ENCODE assay signal across 12 cellular contexts in the genomic region with DNA sequence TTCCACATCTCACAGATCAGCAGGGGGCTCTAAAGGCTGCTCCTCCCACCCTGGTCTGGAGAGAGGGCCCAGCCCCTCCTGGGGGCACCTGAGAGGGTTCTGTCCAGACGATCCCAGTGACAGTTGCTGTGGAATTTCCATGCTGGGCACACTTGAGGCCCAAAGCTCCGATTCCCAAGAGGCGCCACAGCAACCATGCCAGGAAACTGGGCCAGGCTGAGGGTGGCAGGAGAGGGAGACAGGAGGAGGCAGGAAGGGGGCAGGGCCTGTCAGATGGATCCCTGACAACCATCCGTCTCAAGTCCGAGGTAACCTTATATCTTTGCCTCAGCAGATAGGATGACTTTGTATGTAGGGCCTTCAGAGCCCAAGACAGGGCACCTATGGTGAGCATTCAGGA. TPM values are rescaled to one million over a fixed set of nuclear protein-coding genes. Genes with fewer than 3 reads are reported as not detected.
DNase-seq lines count a peak whose midpoint lies in the region; ATAC-seq and TF ChIP-seq lines count a peak whose summit lies in the region.
"Had no signal": no experiment of that assay in that cellular context is flagged by ENCODE, and none has a peak within 500 bp of the region (broad histone marks: within the 10 kb centered on the region; RNA-seq: fewer than 3 reads in every experiment).

No MANE protein-coding gene starts in this region.

- H3K4ac ChIP-seq in neuronal stem cell (ENCODE audit: low read length), result no peak overlapping the region

- no peak overlapping the region for H3K14ac ChIP-seq in neuronal stem cell (ENCODE audit: low read length)

- no peaks in the 10 kb centered on the region for H3K36me3 Mint-ChIP-seq in T-helper 17 cell (ENCODE audit: low read depth)
- H3K36me3 Mint-ChIP-seq in activated T-cell treated with anti-CD3 and anti-CD28 coated beads, Interleukin-2, amount 50 U/mL, for 24 hours (ENCODE audit: low read depth), result no peaks in the 10 kb centered on the region
- H3K36me3 Mint-ChIP-seq: CD8-positive, alpha-beta T cell had no signal

- peak overlapping the region; percentile 14 for H3K27ac Mint-ChIP-seq in T-helper 17 cell
- H3K27ac Mint-ChIP-seq in activated T-cell treated with anti-CD3 and anti-CD28 coated beads, Interleukin-2, amount 50 U/mL, for 24 hours, result no peak overlapping the region
- H3K27ac Mint-ChIP-seq: CD8-positive, alpha-beta T cell had no signal

- H3K9me2 ChIP-seq in SK-N-SH, result no peaks in the 10 kb centered on the region

- H3K27me3 ChIP-seq in SK-N-SH (ENCODE audit: insufficient read depth), result peaks cover 16% of the 10 kb centered on the region
- no peaks in the 10 kb centered on the region for H3K27me3 ChIP-seq in right cardiac atrium (ENCODE audit: control insufficient read depth, insufficient read depth)
- peaks cover 0 to 16% (median 0%) of the 10 kb centered on the region in 3 experiments for H3K27me3 ChIP-seq in neuronal stem cell (ENCODE audit: control insufficient read depth in 3 of 3, insufficient read depth in 3 of 3, low read depth in 1 of 3, low read length in 3 of 3)

- TF ChIP-seq EP300 in SK-N-SH (IDR thresholded peaks at IDR 0.05; ENCODE audit: borderline replicate concordance in 1 of 2, low read depth in 1 of 2, low read length in 1 of 2), result no peak

- peaks cover 19% of the 10 kb centered on the region for H3K4me1 Mint-ChIP-seq in T-helper 17 cell
- peaks cover 21% of the 10 kb centered on the region for H3K4me1 Mint-ChIP-seq in activated T-cell treated with anti-CD3 and anti-CD28 coated beads, Interleukin-2, amount 50 U/mL, for 24 hours (ENCODE audit: low read depth)

- H3K9ac ChIP-seq in SK-N-SH (no peak overlapping the region), neuronal stem cell (ENCODE audit: low read depth, low read length, poor library complexity) (no peak overlapping the region)

- intact Hi-C loops in right cardiac atrium (cut with DNase I) (loop anchor here in 3 of 4 donors (1.0 to 10.0 kb wide), 4 partner anchors 24 to 212 kb away; no protein-coding TSS in a partner anchor), cardiac septum (cut with DNase I) (loop anchor here (1.0 kb wide), 1 partner anchor 23 kb away; no protein-coding TSS in a partner anchor)

- H2BK15ac ChIP-seq in neuronal stem cell (ENCODE audit: low read length), result peak overlapping the region; percentile 42

- no peaks in the 10 kb centered on the region for H3F3A ChIP-seq in SK-N-SH (replicated peaks; ENCODE audit: insufficient read depth)

- H4K8ac ChIP-seq in neuronal stem cell (ENCODE audit: low read depth, low read length), result no peak overlapping the region

- H3K79me1 ChIP-seq in neuronal stem cell (ENCODE audit: low read depth, low read length), result no peaks in the 10 kb centered on the region

- no peaks in the 10 kb centered on the region for H3K79me2 ChIP-seq in SK-N-SH (ENCODE audit: insufficient read depth)

- no peak overlapping the region for H3K23ac ChIP-seq in neuronal stem cell (ENCODE audit: low read depth, low read length, poor library complexity)

- H3K4me3 Mint-ChIP-seq in T-helper 17 cell, result no peak overlapping the region
- H3K4me3 Mint-ChIP-seq in activated T-cell treated with anti-CD3 and anti-CD28 coated beads, Interleukin-2, amount 50 U/mL, for 24 hours, result no peak overlapping the region
- H3K4me3 Mint-ChIP-seq: CD8-positive, alpha-beta T cell had no signal

- POLR2A ChIA-PET in SK-N-SH (lab: Yijun Ruan, JAX), result interaction anchor here (0.6 to 1.6 kb wide), 7 partner anchors 11 to 199 kb away, joined by 3 to 11 read pairs (median 4); no protein-coding TSS in a partner anchor

- H2BK5ac ChIP-seq in neuronal stem cell (ENCODE audit: low read length), result no peak overlapping the region

- no peak for TF ChIP-seq RAD21 in SK-N-SH (IDR thresholded peaks at IDR 0.05; ENCODE audit: low read length)

- H3K4me2 ChIP-seq in SK-N-SH, result no peak overlapping the region
- H3K4me2 ChIP-seq in neuronal stem cell (ENCODE audit: insufficient read depth, low read length, poor library complexity, severe bottlenecking), result no peak overlapping the region
- H3K4me2 ChIP-seq: A549 had no signal

- CTCF ChIA-PET in SK-N-SH (lab: Yijun Ruan, JAX), result interaction anchor here (0.6 to 13.1 kb wide), 35 partner anchors 7 to 538 kb away, joined by 3 to 761 read pairs (median 5); partner anchors contain the start of genes CDK5 and KCNH2

- 66% methylated on average over 4 of the region's 5 CpGs for WGBS in SK-N-SH (ENCODE audit: low lambda C conversion rate)
- 44% methylated on average over 5 of the region's 5 CpGs for WGBS in right cardiac atrium
- no CpG with 5 or more reads among the region's 5 CpGs for WGBS in neuronal stem cell (ENCODE audit: extremely low coverage in 2 of 2, insufficient read length in 2 of 2, insufficient replicate concordance in 1 of 2), 2 donors

- H3K9me3 Mint-ChIP-seq in activated T-cell treated with anti-CD3 and anti-CD28 coated beads, Interleukin-2, amount 50 U/mL, for 24 hours, result peaks cover 19% of the 10 kb centered on the region

- no peak for TF ChIP-seq CTCF in SK-N-SH (IDR thresholded peaks at IDR 0.05)

- H3K27me3 Mint-ChIP-seq in T-helper 17 cell, result peaks cover 2% of the 10 kb centered on the region
- peaks cover 25% of the 10 kb centered on the region for H3K27me3 Mint-ChIP-seq in activated T-cell treated with anti-CD3 and anti-CD28 coated beads, Interleukin-2, amount 50 U/mL, for 24 hours

- H3K4me1 ChIP-seq in SK-N-SH (ENCODE audit: control insufficient read depth in 1 of 2, insufficient read depth in 2 of 2, low read depth in 1 of 2, low read length in 1 of 2) (peaks cover 0 to 32% of the 10 kb centered on the region in 2 experiments; a peak in 2 of 4 replicates), right cardiac atrium (ENCODE audit: control insufficient read depth, insufficient read depth, low read length) (peaks cover 2% of the 10 kb centered on the region), neuronal stem cell (ENCODE audit: control insufficient read depth in 2 of 2, insufficient read depth in 1 of 2, low read depth in 1 of 2, low read length in 2 of 2) (peaks cover 2 to 6% of the 10 kb centered on the region in 2 donors)
- H3K4me1 ChIP-seq: A549, HAP-1 had no signal

- 0 out of 4 replicates have a peak overlapping the region, but pooled peaks of 1 of the 2 experiments have one; percentile 7 for H3K27ac ChIP-seq in SK-N-SH (ENCODE audit: low read depth in 2 of 2, low read length in 1 of 2)
- H3K27ac ChIP-seq in right cardiac atrium (ENCODE audit: low read length), result peak overlapping the region; percentile 3
- H3K27ac ChIP-seq in neuronal stem cell (replicated peaks; ENCODE audit: low read length), result no peak overlapping the region
- H3K27ac ChIP-seq: 22Rv1, A549 had no signal

- H3K36me3 ChIP-seq in SK-N-SH (replicated peaks in 1 of 2; ENCODE audit: control insufficient read depth in 1 of 2, insufficient read depth in 2 of 2, low read length in 1 of 2) (no peaks in the 10 kb centered on the region), neuronal stem cell (replicated peaks in 1 of 2; ENCODE audit: control insufficient read depth in 2 of 2, insufficient read depth in 2 of 2, low read length in 2 of 2) (no peaks in the 10 kb centered on the region)
- H3K36me3 ChIP-seq: HAP-1 had no signal

- no peak for ATAC-seq in SK-N-SH treated with all-trans-retinoic acid at 6 μM for 48 hours
- no peak for ATAC-seq in right cardiac atrium
- ATAC-seq in T-helper 17 cell, result no peak

- H2AFZ ChIP-seq in SK-N-SH (ENCODE audit: low read depth) (no peak overlapping the region), neuronal stem cell (ENCODE audit: low read length) (no peak overlapping the region)

- H4K20me1 ChIP-seq in SK-N-SH (ENCODE audit: insufficient read depth), result no peaks in the 10 kb centered on the region

- no peak overlapping the region for H2BK12ac ChIP-seq in neuronal stem cell (ENCODE audit: low read length)

- no peak overlapping the region for H4K91ac ChIP-seq in neuronal stem cell (ENCODE audit: low read depth, low read length, poor library complexity)

- H2BK120ac ChIP-seq in neuronal stem cell (ENCODE audit: low read depth, low read length), result no peak overlapping the region

- peak overlapping the region; percentile 34 for H3K18ac ChIP-seq in neuronal stem cell (ENCODE audit: low read length)

- H3K9me3 ChIP-seq in SK-N-SH, result no peaks in the 10 kb centered on the region
- no peaks in the 10 kb centered on the region for H3K9me3 ChIP-seq in right cardiac atrium (ENCODE audit: control insufficient read depth, low read length)
- no peaks in the 10 kb centered on the region for H3K9me3 ChIP-seq in T-helper 17 cell (ENCODE audit: control insufficient read depth, low read length, poor library complexity, severe bottlenecking)
- peaks cover 5 to 18% of the 10 kb centered on the region in 2 donors for H3K9me3 ChIP-seq in neuronal stem cell (replicated peaks in 1 of 2; ENCODE audit: control insufficient read depth in 2 of 2, insufficient read depth in 1 of 2, low read depth in 1 of 2, low read length in 2 of 2)
- H3K9me3 ChIP-seq: HAP-1 had no signal

- H3K4me3 ChIP-seq in SK-N-SH (ENCODE audit: low read depth in 2 of 2, low read length in 1 of 2) (no peak overlapping the region), right cardiac atrium (ENCODE audit: low read length) (no peak overlapping the region), neuronal stem cell (ENCODE audit: low read length in 2 of 2) (no peak overlapping the region)
- H3K4me3 ChIP-seq: A549, HAP-1 had no signal

- DNase-seq in SK-N-SH, result peak; percentile 22
- DNase-seq in right cardiac atrium, result peak in 2 of 3 donors; percentile 21 to 71
- no peak for DNase-seq in cardiac septum (ENCODE audit: low spot score)
- DNase-seq in T-helper 17 cell, result no peak
- no peak for DNase-seq in neuronal stem cell (ENCODE audit: low spot score)
- DNase-seq in activated T-cell treated with anti-CD3 and anti-CD28 coated beads, Interleukin-2, amount 50 U/mL, for 24 hours, result no peak
- no peak for DNase-seq in NCI-H1436 treated with DMSO at 0.1 percent for 48 hours (lab: John Stamatoyannopoulos, UW)

- no peak overlapping the region for H2AK5ac ChIP-seq in neuronal stem cell (ENCODE audit: low read depth, low read length)

RNA-seq across cellular contexts. Expression of gene NOS3, which starts 4.3 kb away (rescaled TPM):
- polyA plus RNA-seq in SK-N-SH (2012; rRNA removed), result 0.15 and 0.41 TPM in 2 replicates
- 0.01 and 0.24 TPM in 2 replicates for polyA plus RNA-seq in SK-N-SH (2012; cell fraction: cytosol; rRNA removed)
- polyA plus RNA-seq in SK-N-SH (2012; cell fraction: nucleus; rRNA removed), result 0.09 and 0.13 TPM in 2 replicates
- 10 to 100 TPM; 20.5 to 80.4 (median 24.7) TPM for total RNA-seq in right cardiac atrium
- polyA plus RNA-seq in right cardiac atrium, result 13.5 TPM
- 26.5 TPM for total RNA-seq in cardiac septum
- 1 to 10 TPM; 9.4 to 9.6 TPM for total RNA-seq in T-helper 17 cell
- 5.4 TPM for polyA plus RNA-seq in neuronal stem cell (2013, experiment 1 of 2)
- 5.6 TPM for polyA plus RNA-seq in neuronal stem cell (2013, experiment 2 of 2)

RNA-seq across cellular contexts. Expression of gene KCNH2, which starts 8.4 kb away (rescaled TPM):
- polyA plus RNA-seq in SK-N-SH (2012; rRNA removed) (2.2 and 6.4 TPM in 2 replicates), right cardiac atrium (132 TPM)
- 2.8 and 8.3 TPM in 2 replicates for polyA plus RNA-seq in SK-N-SH (2012; cell fraction: cytosol; rRNA removed)
- polyA plus RNA-seq in SK-N-SH (2012; cell fraction: nucleus; rRNA removed), result 4.1 and 6.1 TPM in 2 replicates
- total RNA-seq in right cardiac atrium (100 to 1,000 TPM; 113 to 163 (median 126) TPM), cardiac septum (61.9 TPM), T-helper 17 cell (1 to 10 TPM; 2.2 to 5.6 TPM)
- 9.1 TPM for polyA plus RNA-seq in neuronal stem cell (2013, experiment 1 of 2)
- polyA plus RNA-seq in neuronal stem cell (2013, experiment 2 of 2), result 9.1 TPM

RNA-seq across cellular contexts. Expression of gene ATG9B, which starts 37.7 kb away (rescaled TPM):
- polyA plus RNA-seq in SK-N-SH (2012; rRNA removed) (0.52 and 0.67 TPM in 2 replicates), right cardiac atrium (0.43 TPM)
- polyA plus RNA-seq in SK-N-SH (2012; cell fraction: cytosol; rRNA removed), result 0.27 and 0.37 TPM in 2 replicates
- polyA plus RNA-seq in SK-N-SH (2012; cell fraction: nucleus; rRNA removed), result 3.1 and 3.4 TPM in 2 replicates
- total RNA-seq in right cardiac atrium (under 1 TPM in 2 of 4 donors, not detected in 2; 0.18 to 0.23 TPM), cardiac septum (0.13 TPM), T-helper 17 cell (10 to 100 TPM in 1 of 2 donors, 1 to 10 TPM in 1; 5.3 to 12.2 TPM)
- polyA plus RNA-seq in neuronal stem cell (2013, experiment 1 of 2), result 6.3 TPM
- polyA plus RNA-seq in neuronal stem cell (2013, experiment 2 of 2), result 5.0 TPM

RNA-seq across cellular contexts. Expression of gene ABCB8, which starts 41.7 kb away (rescaled TPM):
- polyA plus RNA-seq in SK-N-SH (2012; rRNA removed) (36.0 and 38.3 TPM in 2 replicates), right cardiac atrium (19.6 TPM)
- polyA plus RNA-seq in SK-N-SH (2012; cell fraction: cytosol; rRNA removed), result 7.9 and 16.1 TPM in 2 replicates
- polyA plus RNA-seq in SK-N-SH (2012; cell fraction: nucleus; rRNA removed), result 145 and 146 TPM in 2 replicates
- total RNA-seq in right cardiac atrium (10 to 100 TPM; 20.9 to 24.5 (median 23.4) TPM), cardiac septum (28.5 TPM), T-helper 17 cell (10 to 100 TPM; 47.7 to 60.1 TPM)
- polyA plus RNA-seq in neuronal stem cell (2013, experiment 1 of 2), result 8.6 TPM
- polyA plus RNA-seq in neuronal stem cell (2013, experiment 2 of 2), result 8.5 TPM

Comparison
In these comparisons a context has a peak if more than half of its experiments do, and no peak if none do; other contexts are left out.
1. DNase-seq: peak in SK-N-SH (single experiment) and right cardiac atrium (2 of 3); none in cardiac septum (single experiment), T-helper 17 cell (0 of 3), neuronal stem cell (single experiment), activated T-cell treated with anti-CD3 and anti-CD28 coated beads, Interleukin-2, amount 50 U/mL, for 24 hours (single experiment) and NCI-H1436 treated with DMSO at 0.1 percent for 48 hours (single experiment).